10 cellular contexts compared by ENCODE assay signal in the genomic region with DNA sequence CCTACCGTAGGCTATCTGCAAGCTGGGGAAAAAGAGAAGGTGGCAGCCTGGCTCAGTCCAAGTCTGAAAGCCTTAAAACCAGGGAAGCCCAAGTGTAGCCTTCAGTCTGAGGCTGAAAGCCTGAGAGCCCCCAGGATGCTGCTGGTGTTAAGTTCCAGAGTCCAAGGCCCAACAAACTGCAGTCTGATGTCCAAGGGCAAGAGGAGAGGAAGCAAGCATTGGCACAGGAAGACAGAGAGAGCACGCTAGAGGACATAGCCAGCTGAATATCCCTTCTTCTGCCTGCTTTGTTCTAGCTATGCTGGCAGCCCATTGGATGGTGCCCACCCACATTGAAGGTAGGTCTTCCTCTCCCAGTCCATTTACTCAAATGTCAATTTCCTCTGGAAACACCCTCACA.
"Had no signal": no experiment of that assay in that cellular context is flagged by ENCODE, and none has a peak within 500 bp of the region (broad histone marks: within the 10 kb centered on the region; RNA-seq: fewer than 3 reads in every experiment).

No MANE protein-coding gene starts in this region.

- H2AFZ ChIP-seq: GM23248, GM23338 had no signal

- H3K27ac ChIP-seq: GM23248 had no signal

- H3K9me3 ChIP-seq: HAP-1 had no signal

- H3K4me3 Mint-ChIP-seq: GM23338, HFFc6 had no signal

- H3K4me3 ChIP-seq: GM23248, GM23338, HAP-1 had no signal

- H3K36me3 ChIP-seq: HAP-1 had no signal

- FAIRE-seq: H1, H54 had no signal

- ATAC-seq: GM23338, HCT116 had no signal

- DNase-seq: GM23248, GOT3, H7, HCEC 1CT, HFFc6 had no signal

- H3K4me1 ChIP-seq: HAP-1 had no signal

- H3K4me1 Mint-ChIP-seq: GM23338 had no signal

- H3K4me2 ChIP-seq: GM23338 had no signal

- H3K9ac ChIP-seq: GM23248 had no signal

- H3K27ac Mint-ChIP-seq: GM23338, HFFc6 had no signal
